In genomic region chr1:25161981-25162380, GRCh38 we compare ENCODE assay signal across 21 cellular contexts.
A peak's percentile ranks its signal among the peaks of the same experiment; 100 is the strongest.
DNase-seq lines count a peak whose midpoint lies in the region; ATAC-seq, FAIRE-seq and TF ChIP-seq lines count a peak whose summit lies in the region.
"Had no signal": no experiment of that assay in that cellular context is flagged by ENCODE, and none has a peak within 500 bp of the region (broad histone marks: within the 10 kb centered on the region; RNA-seq: fewer than 3 reads in every experiment).

No MANE protein-coding gene starts in this region.

- in situ Hi-C loops in astrocyte of the cerebellum (cut with HindIII; ENCODE audit: low sequenced_read_pairs): no loop called here

- H3K4me3 Mint-ChIP-seq in activated naive CD8-positive, alpha-beta T cell treated with anti-CD3 and anti-CD28 coated beads, Interleukin-2, amount 50 U/mL, for 24 hours: no peak overlapping the region
- H3K4me3 Mint-ChIP-seq: CD14-positive monocyte had no signal

- H3K27ac Mint-ChIP-seq in activated naive CD8-positive, alpha-beta T cell treated with anti-CD3 and anti-CD28 coated beads, Interleukin-2, amount 50 U/mL, for 24 hours: no peak overlapping the region
- H3K27ac Mint-ChIP-seq: CD14-positive monocyte had no signal

- peaks cover 5% of the 10 kb centered on the region for H3K27me3 Mint-ChIP-seq in activated naive CD8-positive, alpha-beta T cell treated with anti-CD3 and anti-CD28 coated beads, Interleukin-2, amount 50 U/mL, for 24 hours

- no peaks in the 10 kb centered on the region for H3K9me3 Mint-ChIP-seq in activated naive CD8-positive, alpha-beta T cell treated with anti-CD3 and anti-CD28 coated beads, Interleukin-2, amount 50 U/mL, for 24 hours

- ATAC-seq in activated naive CD8-positive, alpha-beta T cell treated with anti-CD3 and anti-CD28 coated beads, Interleukin-2, amount 50 U/mL, for 24 hours: no peak
- ATAC-seq in GM19395 (IDR thresholded peaks at IDR 0.05; ENCODE audit: unreplicated experiment) (no peak), omental fat pad (ENCODE audit: low FRiP score) (no peak)
- ATAC-seq: A549, GM12878, K562 had no signal

- peak; percentile 18 for FAIRE-seq in GM19239 (lab: Jason Lieb, UNC)
- FAIRE-seq: A549, G401.6, GM12878, K562, RCC 7860 had no signal

- DNase-seq in AG10803 (ENCODE audit: low read depth): peak; percentile 79
- DNase-seq in GM19239 (ENCODE audit: insufficient read length, low spot score): no peak
- DNase-seq in astrocyte of the cerebellum (ENCODE audit: low read depth): peak; percentile 24
- peak; percentile 13 for DNase-seq in fibroblast of villous mesenchyme (ENCODE audit: low read depth)
- DNase-seq in activated naive CD8-positive, alpha-beta T cell treated with anti-CD3 and anti-CD28 coated beads, Interleukin-2, amount 50 U/mL, for 24 hours: no peak
- DNase-seq in globus pallidus (ENCODE audit: low spot score): no peak
- no peak for DNase-seq in omental fat pad (ENCODE audit: low spot score)
- DNase-seq: AML-193, DND-41, GOT3, NCI-H1105, NCI-H2081 treated with DMSO at 0.1 percent for 48 hours, NCI-H774, SHP77 treated with DMSO at 0.1 percent for 48 hours had no signal

- H3K36me3 Mint-ChIP-seq in activated naive CD8-positive, alpha-beta T cell treated with anti-CD3 and anti-CD28 coated beads, Interleukin-2, amount 50 U/mL, for 24 hours (ENCODE audit: low read depth): no peaks in the 10 kb centered on the region
- H3K36me3 Mint-ChIP-seq: CD14-positive monocyte had no signal

- TF ChIP-seq CTCF in AG10803 (conservative IDR thresholded peaks at IDR 0.05; ENCODE audit: low read length) (no peak), astrocyte of the cerebellum (IDR thresholded peaks at IDR 0.05; ENCODE audit: low read depth, low read length, missing control alignments) (no peak), fibroblast of villous mesenchyme (IDR thresholded peaks at IDR 0.05; ENCODE audit: insufficient read depth, low read depth, low read length) (no peak), omental fat pad (IDR thresholded peaks at IDR 0.05) (no peak)

- H3K4me3 ChIP-seq in AG10803 (ENCODE audit: low read length) (no peak overlapping the region), astrocyte of the cerebellum (ENCODE audit: low read depth, low read length) (no peak overlapping the region), fibroblast of villous mesenchyme (ENCODE audit: low read depth, low read length) (no peak overlapping the region)
- H3K4me3 ChIP-seq: A549, GM12878, K562 had no signal

- H3K4me1 Mint-ChIP-seq in activated naive CD8-positive, alpha-beta T cell treated with anti-CD3 and anti-CD28 coated beads, Interleukin-2, amount 50 U/mL, for 24 hours: no peaks in the 10 kb centered on the region
- H3K4me1 Mint-ChIP-seq: CD14-positive monocyte had no signal

Comparison
In these comparisons a context has a peak if more than half of its experiments do, and no peak if none do; other contexts are left out.
1. DNase-seq: peak in AG10803 (single experiment), astrocyte of the cerebellum (single experiment) and fibroblast of villous mesenchyme (single experiment); none in GM19239 (single experiment), activated naive CD8-positive, alpha-beta T cell treated with anti-CD3 and anti-CD28 coated beads, Interleukin-2, amount 50 U/mL, for 24 hours (single experiment), globus pallidus (single experiment) and omental fat pad (single experiment).